Comparison of ENCODE assay signal across 26 cellular contexts in genomic region chr9:94665606-94666005, GRCh38. TPM values are rescaled to one million over a fixed set of nuclear protein-coding genes. Genes with fewer than 3 reads are reported as not detected.
"Had no signal": no experiment of that assay in that cellular context is flagged by ENCODE, and none has a peak within 500 bp of the region (broad histone marks: within the 10 kb centered on the region; RNA-seq: fewer than 3 reads in every experiment).

No MANE protein-coding gene starts in this region.

- H3K27ac Mint-ChIP-seq: activated naive CD8-positive, alpha-beta T cell; endodermal cell; naive thymus-derived CD4-positive, alpha-beta T cell; T-cell; T-helper 2 cell treated with Interferon-gamma antibody and Interleukin-4, amounts not matched to agents 5 μg/mL and 100 μg/mL, for 36 hours had no signal

- ATAC-seq: gastrocnemius medialis; heart left ventricle; naive thymus-derived CD4-positive, alpha-beta T cell; psoas muscle; T-cell had no signal

- H3K27ac ChIP-seq: breast epithelium, coronary artery, esophagus squamous epithelium, gastrocnemius medialis, heart left ventricle, psoas muscle, right atrium auricular region, stomach, suprapubic skin, transverse colon, uterus, WERI-Rb-1 had no signal

- H3K27me3 ChIP-seq: breast epithelium, gastrocnemius medialis, heart left ventricle, right atrium auricular region, stomach, suprapubic skin, transverse colon, uterus had no signal

- H3K36me3 Mint-ChIP-seq: activated naive CD8-positive, alpha-beta T cell; naive thymus-derived CD4-positive, alpha-beta T cell; T-cell had no signal

- FAIRE-seq: astrocyte had no signal

- H3K9me3 Mint-ChIP-seq: central memory CD8-positive, alpha-beta T cell; T-cell; T-helper 2 cell treated with Interferon-gamma antibody and Interleukin-4, amounts not matched to agents 5 μg/mL and 100 μg/mL, for 36 hours had no signal

- DNase-seq: activated CD4-positive, alpha-beta T cell treated with anti-CD3 and anti-CD28 coated beads, Interleukin-2, amount 50 U/mL, for 1 hour; activated CD4-positive, CD25-positive, alpha-beta regulatory T cell treated with anti-CD3 and anti-CD28 coated beads, Interleukin-2, amount 50 U/mL, for 72 hours; activated gamma-delta T cell treated with Interleukin-2 at 50 U/mL for 16 hours; activated T-cell treated with anti-CD3 and anti-CD28 coated beads, Interleukin-2, amount 50 U/mL, for 1 hour; endodermal cell; esophagus squamous epithelium; gastrocnemius medialis; heart left ventricle; naive thymus-derived CD4-positive, alpha-beta T cell; psoas muscle; stimulated activated CD4-positive, alpha-beta T cell treated with anti-CD3 and anti-CD28 coated beads, Interleukin-1b, Interleukin-23, amount 100 ng/mL, for 48 hours; stomach; T-cell; transverse colon; uterus; WERI-Rb-1 had no signal

- H3K36me3 ChIP-seq: breast epithelium, esophagus squamous epithelium, gastrocnemius medialis, heart left ventricle, right atrium auricular region, stomach, suprapubic skin, transverse colon, uterus, WERI-Rb-1 had no signal

- H3K9me3 ChIP-seq: breast epithelium, esophagus squamous epithelium, gastrocnemius medialis, heart left ventricle, psoas muscle, right atrium auricular region, stomach, suprapubic skin, transverse colon, uterus had no signal

- H3K4me1 ChIP-seq: breast epithelium, gastrocnemius medialis, psoas muscle, uterus had no signal

- H3K4me3 ChIP-seq: breast epithelium, coronary artery, esophagus squamous epithelium, gastrocnemius medialis, heart left ventricle, lung, psoas muscle, right atrium auricular region, stomach, suprapubic skin, transverse colon, uterus had no signal

- H3K4me3 Mint-ChIP-seq: activated naive CD8-positive, alpha-beta T cell; central memory CD8-positive, alpha-beta T cell; endodermal cell; naive thymus-derived CD4-positive, alpha-beta T cell; T-cell; T-helper 2 cell treated with Interferon-gamma antibody and Interleukin-4, amounts not matched to agents 5 μg/mL and 100 μg/mL, for 36 hours had no signal

RNA-seq across cellular contexts. Expression of gene FBP1, which starts 26.3 kb away (rescaled TPM):
- total RNA-seq: skeletal muscle tissue had no signal
